In the genomic region with DNA sequence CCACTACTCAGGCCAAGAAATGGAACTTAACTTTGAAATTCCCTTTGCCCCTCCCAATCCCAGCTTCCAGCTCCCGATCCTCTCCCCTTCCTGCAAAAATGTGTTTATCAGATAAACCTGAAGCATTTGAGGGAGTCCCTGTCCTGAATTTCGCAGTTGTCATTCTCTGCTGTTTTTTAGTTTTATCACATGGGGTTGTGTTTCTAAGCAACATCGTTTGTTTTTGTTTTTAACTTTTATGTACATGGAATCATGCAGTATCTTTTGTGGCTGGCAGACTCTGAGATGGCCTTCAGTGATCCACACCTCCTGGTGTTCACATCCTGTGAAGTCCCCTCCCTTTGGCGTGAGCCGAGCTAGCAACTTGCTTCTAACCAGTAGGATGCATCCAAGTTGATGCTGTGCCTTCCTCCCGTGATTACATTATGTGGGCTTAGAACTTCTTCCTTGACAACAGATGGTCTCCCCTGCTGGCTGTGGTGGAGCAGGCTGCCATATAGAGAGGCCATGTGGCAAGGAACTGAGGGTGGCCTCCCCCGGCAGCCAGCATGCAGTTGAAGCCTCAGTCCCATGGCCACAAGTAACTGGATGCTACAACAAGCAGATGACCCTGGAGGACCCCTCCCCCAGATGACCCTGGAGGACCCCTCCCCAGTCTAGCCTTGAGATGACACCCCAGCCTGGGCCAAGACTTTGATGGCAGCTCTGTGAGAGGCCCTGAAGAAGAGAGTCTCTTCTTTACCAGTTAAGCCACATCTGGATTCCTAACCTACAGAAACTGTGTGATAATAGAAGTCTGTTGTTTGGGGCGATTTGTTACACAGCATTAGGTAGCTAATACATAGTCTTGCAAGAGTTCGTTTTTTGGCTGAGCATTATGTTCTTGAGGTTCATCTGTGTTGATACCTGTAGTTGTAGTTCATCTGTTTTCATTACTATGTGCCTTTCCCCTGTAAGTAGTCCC, we compare ENCODE assay signal across 14 cellular contexts. TPM values are rescaled to one million over a fixed set of nuclear protein-coding genes. Genes with fewer than 3 reads are reported as not detected.
DNase-seq lines count a peak whose midpoint lies in the region; ATAC-seq and TF ChIP-seq lines count a peak whose summit lies in the region.
"Had no signal": no experiment of that assay in that cellular context is flagged by ENCODE, and none has a peak within 500 bp of the region (broad histone marks: within the 10 kb centered on the region; RNA-seq: fewer than 3 reads in every experiment).

No MANE protein-coding gene starts in this region.

- TF ChIP-seq CTCF in natural killer cell (IDR thresholded peaks at IDR 0.05), result no peak
- no peak for TF ChIP-seq CTCF in endothelial cell (IDR thresholded peaks at IDR 0.05; ENCODE audit: unreplicated experiment)
- no peak for TF ChIP-seq CTCF in mesothelial cell of epicardium (IDR thresholded peaks at IDR 0.05; ENCODE audit: unreplicated experiment)
- no peak for TF ChIP-seq CTCF in uterus (IDR thresholded peaks at IDR 0.05)

- no peak overlapping the region for H3K4me3 ChIP-seq in uterus

- H3K4me1 Mint-ChIP-seq in natural killer cell (peaks cover 0 to 9% of the 10 kb centered on the region in 2 donors), endothelial cell (ENCODE audit: unreplicated experiment) (peaks cover 78% of the 10 kb centered on the region), mesothelial cell of epicardium (peaks cover 55% of the 10 kb centered on the region)
- peaks cover 0 to 8% of the 10 kb centered on the region in 2 donors for H3K4me1 Mint-ChIP-seq in natural killer cell treated with Interleukin-12 subunit alpha and Interleukin-12 subunit beta and Interleukin-15 and Interleukin-18, amount 100 ng/mL, for 72 hours (ENCODE audit: low read depth in 2 of 2)

- DNase-seq in natural killer cell, result no peak
- no peak for DNase-seq in natural killer cell treated with Interleukin-12 subunit alpha and Interleukin-12 subunit beta and Interleukin-15 and Interleukin-18, amount 100 ng/mL, for 72 hours (ENCODE audit: low spot score)
- DNase-seq in endothelial cell (ENCODE audit: low spot score), result no peak
- no peak for DNase-seq in mesothelial cell of epicardium (ENCODE audit: low spot score in 2 of 2, unreplicated experiment in 2 of 2)
- DNase-seq in uterus, result peak in 1 of 2 donors; percentile 38
- DNase-seq in DMS114 treated with DMSO at 0.1 percent for 48 hours (lab: John Stamatoyannopoulos, UW; ENCODE audit: unreplicated experiment), result no peak
- DNase-seq in caudate nucleus (lab: John Stamatoyannopoulos, UW), result no peak
- no peak for DNase-seq in effector CD4-positive, alpha-beta T cell
- DNase-seq: activated gamma-delta T cell, BE2C, NCI-H1092, OCI-M1 had no signal

- H3K27ac Mint-ChIP-seq in natural killer cell (no peak overlapping the region), endothelial cell (ENCODE audit: unreplicated experiment) (peak overlapping the region; percentile 99), mesothelial cell of epicardium (peak overlapping the region; percentile 97)
- no peak overlapping the region for H3K27ac Mint-ChIP-seq in natural killer cell treated with Interleukin-12 subunit alpha and Interleukin-12 subunit beta and Interleukin-15 and Interleukin-18, amount 100 ng/mL, for 72 hours

- H3K27ac ChIP-seq in uterus, result peak overlapping the region; percentile 13 to 60
- H3K27ac ChIP-seq in caudate nucleus (ENCODE audit: low read depth, low read length), result no peak overlapping the region

- H3K4me1 ChIP-seq in uterus, result peaks cover 9 to 24% of the 10 kb centered on the region in 2 donors
- H3K4me1 ChIP-seq: BE2C had no signal

- H3K9me3 ChIP-seq in uterus, result no peaks in the 10 kb centered on the region

- H3K27me3 Mint-ChIP-seq in natural killer cell (ENCODE audit: low read depth in 2 of 2) (peaks cover 0 to 5% of the 10 kb centered on the region in 2 donors), endothelial cell (ENCODE audit: unreplicated experiment) (peaks cover 11% of the 10 kb centered on the region), mesothelial cell of epicardium (ENCODE audit: low read depth) (no peaks in the 10 kb centered on the region)
- H3K27me3 Mint-ChIP-seq in natural killer cell treated with Interleukin-12 subunit alpha and Interleukin-12 subunit beta and Interleukin-15 and Interleukin-18, amount 100 ng/mL, for 72 hours, result peaks cover 0 to 3% of the 10 kb centered on the region in 2 donors

- no peak for TF ChIP-seq POLR2A in uterus (IDR thresholded peaks at IDR 0.05)

- intact Hi-C loops in natural killer cell (cut with micrococcal nuclease) (no loop called here), uterus (cut with DNase I; ENCODE audit: low total_unique reads) (no loop called here)

- H3K4me3 Mint-ChIP-seq in natural killer cell, result no peak overlapping the region
- no peak overlapping the region for H3K4me3 Mint-ChIP-seq in natural killer cell treated with Interleukin-12 subunit alpha and Interleukin-12 subunit beta and Interleukin-15 and Interleukin-18, amount 100 ng/mL, for 72 hours
- H3K4me3 Mint-ChIP-seq in endothelial cell (ENCODE audit: unreplicated experiment), result peak overlapping the region; percentile 81
- H3K4me3 Mint-ChIP-seq in mesothelial cell of epicardium, result no peak overlapping the region
- H3K4me3 Mint-ChIP-seq: WTC11 had no signal

- ATAC-seq in natural killer cell, result peak; percentile 68 to 78 (median 78)
- ATAC-seq in natural killer cell treated with Interleukin-12 subunit alpha and Interleukin-12 subunit beta and Interleukin-15 and Interleukin-18, amount 100 ng/mL, for 72 hours, result no peak
- ATAC-seq: WTC11 had no signal

- H3K9me3 Mint-ChIP-seq in natural killer cell (no peaks in the 10 kb centered on the region), endothelial cell (ENCODE audit: unreplicated experiment) (no peaks in the 10 kb centered on the region), mesothelial cell of epicardium (no peaks in the 10 kb centered on the region)
- no peaks in the 10 kb centered on the region for H3K9me3 Mint-ChIP-seq in natural killer cell treated with Interleukin-12 subunit alpha and Interleukin-12 subunit beta and Interleukin-15 and Interleukin-18, amount 100 ng/mL, for 72 hours
- H3K9me3 Mint-ChIP-seq: neural crest cell had no signal

- H3K36me3 Mint-ChIP-seq in natural killer cell (no peaks in the 10 kb centered on the region), endothelial cell (ENCODE audit: low read depth, unreplicated experiment) (peaks cover 8% of the 10 kb centered on the region), mesothelial cell of epicardium (peaks cover 9% of the 10 kb centered on the region)
- H3K36me3 Mint-ChIP-seq in natural killer cell treated with Interleukin-12 subunit alpha and Interleukin-12 subunit beta and Interleukin-15 and Interleukin-18, amount 100 ng/mL, for 72 hours, result no peaks in the 10 kb centered on the region

- no peaks in the 10 kb centered on the region for H3K27me3 ChIP-seq in uterus
- H3K27me3 ChIP-seq: BE2C had no signal

- no peaks in the 10 kb centered on the region for H3K36me3 ChIP-seq in uterus
- H3K36me3 ChIP-seq: BE2C had no signal

RNA-seq across cellular contexts. Expression of gene SH3BP4, which starts 27.7 kb away (rescaled TPM):
- total RNA-seq in natural killer cell (1 to 10 TPM in 2 of 3 donors, under 1 TPM in 1; 0.39 to 2.6 (median 1.0) TPM), endothelial cell (ENCODE audit: unreplicated experiment) (58.6 TPM), mesothelial cell of epicardium (44.1 to 45.0 TPM (median 44.3 TPM) in 3 replicates), uterus (10 to 100 TPM; 13.5 to 28.4 (median 20.1) TPM)
- total RNA-seq in natural killer cell treated with Interleukin-12 subunit alpha and Interleukin-12 subunit beta and Interleukin-15 and Interleukin-18, amount 100 ng/mL, for 72 hours, result not detected

Comparison
In these comparisons a context has a peak if more than half of its experiments do, and no peak if none do; other contexts are left out.
1. ATAC-seq: peak in natural killer cell (3 of 3); none in natural killer cell treated with Interleukin-12 subunit alpha and Interleukin-12 subunit beta and Interleukin-15 and Interleukin-18, amount 100 ng/mL, for 72 hours (0 of 2).
2. H3K27ac Mint-ChIP-seq: peak in endothelial cell (single experiment) and mesothelial cell of epicardium (single experiment); none in natural killer cell (0 of 2) and natural killer cell treated with Interleukin-12 subunit alpha and Interleukin-12 subunit beta and Interleukin-15 and Interleukin-18, amount 100 ng/mL, for 72 hours (0 of 2).
3. RNA of gene SH3BP4, which starts 27.7 kb away (total RNA-seq): 58.6 TPM in endothelial cell (single experiment), 44.1 to 45.0 TPM in mesothelial cell of epicardium and 13.5 to 28.4 TPM in uterus; 0.39 to 2.6 TPM in natural killer cell and not detected in natural killer cell treated with Interleukin-12 subunit alpha and Interleukin-12 subunit beta and Interleukin-15 and Interleukin-18, amount 100 ng/mL, for 72 hours; every median in the first group is over 4 times any median in the second.